In genomic region chr14:69288001-69288771, GRCh38 we compare ENCODE assay signal across 10 cellular contexts. TPM values are rescaled to one million over a fixed set of nuclear protein-coding genes. Genes with fewer than 3 reads are reported as not detected.
A peak's percentile ranks its signal among the peaks of the same experiment; 100 is the strongest.
DNase-seq lines count a peak whose midpoint lies in the region; ATAC-seq and TF ChIP-seq lines count a peak whose summit lies in the region.
"Had no signal": no experiment of that assay in that cellular context is flagged by ENCODE, and none has a peak within 500 bp of the region (broad histone marks: within the 10 kb centered on the region; RNA-seq: fewer than 3 reads in every experiment).

No MANE protein-coding gene starts in this region.

- H3K27me3 ChIP-seq in PC-3 (ENCODE audit: low read length) (no peaks in the 10 kb centered on the region), parathyroid adenoma (ENCODE audit: control insufficient read depth, insufficient read depth, low read length) (no peaks in the 10 kb centered on the region)

- no peak overlapping the region for H3K27ac ChIP-seq in PC-3 (ENCODE audit: low read length)
- no peak overlapping the region for H3K27ac ChIP-seq in parathyroid adenoma

- no peaks in the 10 kb centered on the region for H3F3A ChIP-seq in PC-3 (ENCODE audit: low read length, unreplicated experiment)

- H3K4me3 ChIP-seq in PC-3 (ENCODE audit: low read length): no peak overlapping the region
- H3K4me3 ChIP-seq in parathyroid adenoma (ENCODE audit: low read depth, low read length): no peak overlapping the region

- POLR2A ChIA-PET in PC-3 (lab: Charles Lee; ENCODE audit: unreplicated experiment): interaction anchor here (0.7 kb wide), 1 partner anchor 55 kb away, joined by 5 read pairs; no protein-coding TSS in a partner anchor

- BruUV-seq in PC-3 (replicated peaks; lab: Mats Ljungman, UMichigan): no TSS peak

- in situ Hi-C loops in GM13976 (cut with MboI; ENCODE audit: low sequenced_read_pairs, unreplicated experiment): no loop called here

- no peaks in the 10 kb centered on the region for H3K9me2 ChIP-seq in PC-3 (replicated peaks; ENCODE audit: low read length)

- H2AFZ ChIP-seq in PC-3 (ENCODE audit: low read length): no peak overlapping the region
- H2AFZ ChIP-seq in parathyroid adenoma: no peak overlapping the region

- H3K9ac ChIP-seq in PC-3 (ENCODE audit: low read length): no peak overlapping the region
- H3K9ac ChIP-seq in parathyroid adenoma: no peak overlapping the region

- H4K20me1 ChIP-seq in PC-3 (ENCODE audit: low read length): no peaks in the 10 kb centered on the region

- CTCF ChIA-PET in PC-3 (lab: Charles Lee): interaction anchor here (0.5 to 1.3 kb wide), 16 partner anchors 9 to 159 kb away, joined by 3 to 12 read pairs (median 4); no protein-coding TSS in a partner anchor

- DNase-seq in EL (peak; percentile 45), PC-3 (peak; percentile 47), fibroblast of peridontal ligament (ENCODE audit: extremely low read depth) (peak; percentile 89), GM13976 (ENCODE audit: low spot score) (no peak), NCI-H748 (lab: John Stamatoyannopoulos, UW; ENCODE audit: unreplicated experiment) (no peak)
- no peak for DNase-seq in activated CD4-positive, alpha-beta T cell treated with anti-CD3 and anti-CD28 coated beads, Interleukin-2, amount 50 U/mL, for 48 hours
- DNase-seq in stimulated activated CD4-positive, alpha-beta T cell treated with anti-CD3 and anti-CD28 coated beads, Interleukin-4, amount 100 ng/mL, for 1 hour: no peak
- DNase-seq: activated naive CD8-positive, alpha-beta T cell treated with anti-CD3 and anti-CD28 coated beads, Interleukin-2, amount 10 ng/mL, durations not matched to agents 7 days and 5 days; NCI-H526 had no signal

- ATAC-seq in PC-3: peak; percentile 74

- no peak overlapping the region for H3K4me2 ChIP-seq in PC-3 (ENCODE audit: low read length)
- no peak overlapping the region for H3K4me2 ChIP-seq in parathyroid adenoma (ENCODE audit: low read length)

- H3K36me3 ChIP-seq in PC-3 (ENCODE audit: low read depth, low read length): no peaks in the 10 kb centered on the region
- H3K36me3 ChIP-seq in parathyroid adenoma (ENCODE audit: control insufficient read depth, insufficient read depth, low read length): no peaks in the 10 kb centered on the region

- intact Hi-C loops in PC-3 (cut with micrococcal nuclease): loop anchor here (1.0 to 2.0 kb wide), 2 partner anchors 45 to 159 kb away; no protein-coding TSS in a partner anchor

- H3K9me3 ChIP-seq in PC-3 (ENCODE audit: low read length) (no peaks in the 10 kb centered on the region), parathyroid adenoma (ENCODE audit: control insufficient read depth, low read length) (no peaks in the 10 kb centered on the region)

- H3K4me1 ChIP-seq in PC-3 (ENCODE audit: insufficient read depth, low read length) (no peaks in the 10 kb centered on the region), parathyroid adenoma (no peaks in the 10 kb centered on the region)

- no peaks in the 10 kb centered on the region for H3K79me2 ChIP-seq in PC-3 (ENCODE audit: low read length)
- H3K79me2 ChIP-seq in parathyroid adenoma: no peaks in the 10 kb centered on the region

- TF ChIP-seq CTCF in PC-3 (conservative IDR thresholded peaks at IDR 0.05; ENCODE audit: low read depth, low read length) (peak; percentile 48; the same call in 1 of the 2 replicates), parathyroid adenoma (IDR thresholded peaks at IDR 0.05) (peak; percentile 19), GM13976 (IDR thresholded peaks at IDR 0.05; ENCODE audit: borderline replicate concordance, control extremely low read depth, extremely low read depth, insufficient read depth, missing control alignments) (no peak)

RNA-seq across cellular contexts. Expression of gene GALNT16, which starts 28.2 kb away (rescaled TPM):
- 0.17 and 0.33 TPM in 2 replicates for total RNA-seq in PC-3 (2014; rRNA removed)
- total RNA-seq: activated naive CD8-positive, alpha-beta T cell treated with anti-CD3 and anti-CD28 coated beads, Interleukin-2, amount 10 ng/mL, durations not matched to agents 7 days and 5 days had no signal

Comparison
In these comparisons a context has a peak if more than half of its experiments do, and no peak if none do; other contexts are left out.
1. DNase-seq: peak in EL (single experiment), PC-3 (single experiment) and fibroblast of peridontal ligament (single experiment); none in activated CD4-positive, alpha-beta T cell treated with anti-CD3 and anti-CD28 coated beads, Interleukin-2, amount 50 U/mL, for 48 hours (0 of 2), GM13976 (single experiment), NCI-H748 (single experiment) and stimulated activated CD4-positive, alpha-beta T cell treated with anti-CD3 and anti-CD28 coated beads, Interleukin-4, amount 100 ng/mL, for 1 hour (single experiment).